30 cellular contexts compared by ENCODE assay signal in the genomic region with DNA sequence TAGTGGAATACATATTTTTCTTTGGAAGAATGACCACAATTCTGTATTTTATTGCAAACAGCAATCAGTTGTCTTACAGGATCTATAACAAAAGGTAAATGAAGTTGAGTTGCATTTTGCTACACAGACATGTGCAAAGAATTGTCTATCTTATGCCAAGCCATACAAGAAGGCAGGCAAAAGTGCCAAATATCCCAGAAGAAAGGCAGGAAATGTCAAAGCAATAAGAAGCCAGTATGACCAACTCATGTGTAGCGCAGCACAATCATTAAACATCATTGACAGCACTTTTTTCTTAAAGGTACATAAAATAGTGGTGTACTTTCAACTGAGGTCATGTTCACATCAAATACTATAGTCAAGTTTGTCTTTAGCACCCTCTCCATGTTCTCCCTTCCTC.
"Had no signal": no experiment of that assay in that cellular context is flagged by ENCODE, and none has a peak within 500 bp of the region (broad histone marks: within the 10 kb centered on the region; RNA-seq: fewer than 3 reads in every experiment).

No MANE protein-coding gene starts in this region.

- H3K36me3 ChIP-seq: MG63, Peyer's patch, SJSA1, WERI-Rb-1 had no signal

- ATAC-seq: T-cell had no signal

- H3K27me3 ChIP-seq: MG63, Peyer's patch, SJSA1 had no signal

- H3K4me1 ChIP-seq: SJSA1 had no signal

- H3K27ac ChIP-seq: Peyer's patch, SJSA1, WERI-Rb-1 had no signal

- H3K4me3 ChIP-seq: MG63, Peyer's patch, SJSA1 had no signal

- H3K9me3 ChIP-seq: MG63, Peyer's patch, SJSA1, SK-N-SH had no signal

- H3K4me2 ChIP-seq: SK-N-SH had no signal

- DNase-seq: activated CD4-positive, alpha-beta memory T cell treated with anti-CD3 and anti-CD28 coated beads, Interleukin-2, amount 10 ng/mL, durations not matched to agents 7 days and 5 days; activated CD4-positive, alpha-beta T cell treated with anti-CD3 and anti-CD28 coated beads for 1 hour; activated CD4-positive, alpha-beta T cell treated with anti-CD3 and anti-CD28 coated beads for 48 hours; activated CD4-positive, CD25-positive, alpha-beta regulatory T cell; activated CD8-positive, alpha-beta memory T cell treated with anti-CD3 and anti-CD28 coated beads for 24 hours; activated CD8-positive, alpha-beta memory T cell treated with anti-CD3 and anti-CD28 coated beads, Interleukin-2, amount 10 ng/mL, durations not matched to agents 7 days and 5 days; activated CD8-positive, alpha-beta memory T cell treated with anti-CD3 and anti-CD28 coated beads, Interleukin-2, amount 50 U/mL, for 48 hours; activated effector memory CD4-positive, alpha-beta T cell treated with Interleukin-2 at 50 U/mL for 16 hours; activated naive CD4-positive, alpha-beta T cell treated with anti-CD3 and anti-CD28 coated beads, Interleukin-2, amount 10 ng/mL, durations not matched to agents 7 days and 5 days; activated naive CD8-positive, alpha-beta T cell treated with anti-CD3 and anti-CD28 coated beads, Interleukin-2, amount 50 U/mL, for 24 hours; activated T-cell treated with anti-CD3 and anti-CD28 coated beads, Interleukin-2, amount 50 U/mL, for 48 hours; anterior cingulate cortex; Kasumi-1; KBM-7; MG63; NCI-H1048; NCI-H1436 treated with DMSO at 0.1 percent for 48 hours; NCI-H1694 treated with DMSO at 0.1 percent for 48 hours; NCI-H2029; NCI-H345; NCI-H524 treated with DMSO at 0.1 percent for 48 hours; Peyer's patch; RPMI8226; SHP77 treated with DMSO at 0.1 percent for 48 hours; SK-N-SH; T-cell; T-helper 2 cell; T-helper 9 cell; WERI-Rb-1 had no signal
